Comparison of ENCODE assay signal across 8 cellular contexts in the genomic region with DNA sequence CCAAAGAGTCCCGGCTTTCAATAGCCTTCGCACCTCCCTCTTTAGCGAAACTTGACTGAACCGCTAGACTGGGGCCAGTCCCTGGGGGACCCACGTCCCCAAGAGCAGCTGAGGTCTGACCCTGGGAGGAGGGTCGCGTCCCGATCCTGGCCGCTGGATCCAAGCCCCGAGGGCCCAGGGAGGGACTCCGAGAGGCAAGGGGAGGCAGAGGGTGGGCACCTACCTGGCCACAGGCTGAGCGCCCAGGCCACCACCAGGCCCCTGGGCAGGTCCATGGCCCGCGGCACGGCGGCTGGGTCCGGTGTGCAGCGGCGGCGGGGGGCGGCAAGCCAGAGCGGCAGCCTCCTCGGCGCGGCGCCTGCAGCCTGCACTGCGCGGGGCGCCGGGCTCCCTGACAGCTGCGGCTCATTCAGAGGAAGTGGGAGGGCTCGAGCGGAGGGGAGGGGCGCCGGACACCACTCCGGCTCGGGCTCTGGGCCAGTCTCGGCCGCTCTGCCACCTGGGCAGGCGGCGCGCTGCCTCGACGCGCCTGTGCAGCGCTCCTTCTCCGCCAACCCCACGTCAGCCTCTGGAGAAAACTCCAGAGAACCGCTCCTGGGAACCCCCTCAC. TPM values are rescaled to one million over a fixed set of nuclear protein-coding genes. Genes with fewer than 3 reads are reported as not detected.
DNase-seq lines count a peak whose midpoint lies in the region; ATAC-seq and TF ChIP-seq lines count a peak whose summit lies in the region.

Gene ITGA11 (minus strand): TSS at position 372 of the 610 bp plus-strand sequence. CDS start 97 bp downstream, at position 275.

- no peak for DNase-seq in AG09309 (ENCODE audit: low read depth)
- peak; percentile 17 to 50 for DNase-seq in SJSA1 (ENCODE audit: low read depth in 1 of 2, low spot score in 2 of 2)
- DNase-seq in fibroblast of peridontal ligament (ENCODE audit: extremely low read depth): peak; percentile 21
- peak; percentile 57 for DNase-seq in neural crest cell (ENCODE audit: low read depth, low spot score)
- no peak for DNase-seq in activated CD4-positive, alpha-beta T cell treated with anti-CD3 and anti-CD28 coated beads for 4 hours
- DNase-seq in inferior parietal cortex (ENCODE audit: extremely low spot score): no peak

- CTCF ChIA-PET in HEK293 (lab: Yijun Ruan, JAX): interaction anchor here (1.3 kb wide), 1 partner anchor 179 kb away, joined by 3 read pairs; no protein-coding TSS in a partner anchor

- no peak within 1 kb of the TSS for H3K27ac Mint-ChIP-seq in neural crest cell (ENCODE audit: unreplicated experiment)

- H3K4me3 Mint-ChIP-seq in neural crest cell: peak within 1 kb of the TSS; percentile 62

- peaks cover 7% of the 10 kb centered on the region for H3K4me1 Mint-ChIP-seq in neural crest cell

- no peak for ATAC-seq in GM21723 (IDR thresholded peaks at IDR 0.05; ENCODE audit: unreplicated experiment)

- H3K4me3 ChIP-seq in AG09309 (ENCODE audit: control insufficient read depth, low read depth, low read length) (peak within 1 kb of the TSS; percentile 98), HEK293 (ENCODE audit: low read depth, low read length) (peak within 1 kb of the TSS; percentile 35), SJSA1 (peak within 1 kb of the TSS; percentile 27)

- TF ChIP-seq CTCF in AG09309 (IDR thresholded peaks at IDR 0.05; ENCODE audit: control insufficient read depth, insufficient read depth, low read depth, low read length, missing control alignments) (no peak), HEK293 (tag by site-specific recombination; IDR thresholded peaks at IDR 0.05) (no peak), neural crest cell (conservative IDR thresholded peaks at IDR 0.05) (no peak)

- H3K9me3 Mint-ChIP-seq in neural crest cell: no peaks in the 10 kb centered on the region

- H3K36me3 ChIP-seq in HEK293 (ENCODE audit: control insufficient read depth in 2 of 2, insufficient read depth in 1 of 2, low read length in 2 of 2) (no peaks in the 10 kb centered on the region), SJSA1 (no peaks in the 10 kb centered on the region)

- POLR2A ChIA-PET in HEK293 (lab: Yijun Ruan, JAX): no interaction called here

- H3K27me3 Mint-ChIP-seq in neural crest cell (ENCODE audit: low read depth): peaks cover 87% of the 10 kb centered on the region

- H3K9me3 ChIP-seq in HEK293 (ENCODE audit: control insufficient read depth, insufficient read depth, low read depth, low read length): no peaks in the 10 kb centered on the region
- no peaks in the 10 kb centered on the region for H3K9me3 ChIP-seq in SJSA1 (replicated peaks)

- peaks cover 59% of the 10 kb centered on the region for H3K27me3 ChIP-seq in SJSA1 (replicated peaks)

- H3K4me1 ChIP-seq in HEK293 (ENCODE audit: control insufficient read depth, insufficient read depth, low read length) (peaks cover 2% of the 10 kb centered on the region; the same call in 1 of the 2 replicates), SJSA1 (replicated peaks) (peaks cover 14% of the 10 kb centered on the region)

- H3K36me3 Mint-ChIP-seq in neural crest cell (ENCODE audit: low read depth): no peaks in the 10 kb centered on the region

- H3K27ac ChIP-seq in HEK293 (ENCODE audit: extremely low read depth, low read depth, low read length) (no peak within 1 kb of the TSS), SJSA1 (no peak within 1 kb of the TSS)

TF ChIP-seq in HEK293, 187 proteins besides CTCF, POLR2A, EP300 and RAD21 (continues in another document):
- TF ChIP-seq ZNF76 (tag by site-specific recombination; IDR thresholded peaks at IDR 0.05; ENCODE audit: borderline replicate concordance, low read depth) (peak; percentile 26; the same call in 1 of the 2 replicates), ZNF561 (tag by site-specific recombination; IDR thresholded peaks at IDR 0.05; ENCODE audit: borderline replicate concordance) (peak; percentile 81; the same call in 1 of the 2 replicates), GLIS2 (tag by site-specific recombination; IDR thresholded peaks at IDR 0.05) (peak; percentile 66), ZNF660 (tag by site-specific recombination; IDR thresholded peaks at IDR 0.05) (0 out of 2 replicates have a peak, but pooled peaks have one; percentile 33), ZNF747 (tag by site-specific recombination; IDR thresholded peaks at IDR 0.05) (no peak), ZNF335 (tag by site-specific recombination; conservative IDR thresholded peaks at IDR 0.05) (peak; percentile 73), ZNF426 (tag by site-specific recombination; IDR thresholded peaks at IDR 0.05) (no peak), PATZ1 (tag by site-specific recombination; IDR thresholded peaks at IDR 0.05) (no peak)
- TF ChIP-seq, protein P1, sequence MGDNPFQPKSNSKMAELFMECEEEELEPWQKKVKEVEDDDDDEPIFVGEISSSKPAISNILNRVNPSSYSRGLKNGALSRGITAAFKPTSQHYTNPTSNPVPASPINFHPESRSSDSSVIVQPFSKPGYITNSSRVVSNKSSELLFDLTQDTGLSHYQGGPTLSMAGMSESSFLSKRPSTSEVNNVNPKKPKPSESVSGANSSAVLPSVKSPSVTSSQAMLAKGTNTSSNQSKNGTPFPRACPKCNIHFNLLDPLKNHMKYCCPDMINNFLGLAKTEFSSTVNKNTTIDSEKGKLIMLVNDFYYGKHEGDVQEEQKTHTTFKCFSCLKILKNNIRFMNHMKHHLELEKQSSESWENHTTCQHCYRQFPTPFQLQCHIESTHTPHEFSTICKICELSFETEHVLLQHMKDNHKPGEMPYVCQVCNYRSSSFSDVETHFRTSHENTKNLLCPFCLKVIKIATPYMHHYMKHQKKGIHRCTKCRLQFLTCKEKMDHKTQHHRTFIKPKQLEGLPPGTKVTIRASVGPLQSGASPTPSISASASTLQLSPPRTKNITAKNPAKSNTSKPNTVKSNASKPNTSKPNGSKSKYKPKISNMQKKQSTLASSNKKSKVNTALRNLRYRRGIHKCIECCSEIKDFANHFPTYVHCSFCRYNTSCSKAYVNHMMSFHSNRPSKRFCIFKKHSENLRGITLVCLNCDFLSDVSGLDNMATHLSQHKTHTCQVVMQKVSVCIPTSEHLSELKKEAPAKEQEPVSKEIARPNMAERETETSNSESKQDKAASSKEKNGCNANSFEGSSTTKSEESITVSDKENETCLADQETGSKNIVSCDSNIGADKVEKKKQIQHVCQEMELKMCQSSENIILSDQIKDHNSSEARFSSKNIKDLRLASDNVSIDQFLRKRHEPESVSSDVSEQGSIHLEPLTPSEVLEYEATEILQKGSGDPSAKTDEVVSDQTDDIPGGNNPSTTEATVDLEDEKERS (tag by site-specific recombination; IDR thresholded peaks at IDR 0.05): no peak
- TF ChIP-seq, protein P2, sequence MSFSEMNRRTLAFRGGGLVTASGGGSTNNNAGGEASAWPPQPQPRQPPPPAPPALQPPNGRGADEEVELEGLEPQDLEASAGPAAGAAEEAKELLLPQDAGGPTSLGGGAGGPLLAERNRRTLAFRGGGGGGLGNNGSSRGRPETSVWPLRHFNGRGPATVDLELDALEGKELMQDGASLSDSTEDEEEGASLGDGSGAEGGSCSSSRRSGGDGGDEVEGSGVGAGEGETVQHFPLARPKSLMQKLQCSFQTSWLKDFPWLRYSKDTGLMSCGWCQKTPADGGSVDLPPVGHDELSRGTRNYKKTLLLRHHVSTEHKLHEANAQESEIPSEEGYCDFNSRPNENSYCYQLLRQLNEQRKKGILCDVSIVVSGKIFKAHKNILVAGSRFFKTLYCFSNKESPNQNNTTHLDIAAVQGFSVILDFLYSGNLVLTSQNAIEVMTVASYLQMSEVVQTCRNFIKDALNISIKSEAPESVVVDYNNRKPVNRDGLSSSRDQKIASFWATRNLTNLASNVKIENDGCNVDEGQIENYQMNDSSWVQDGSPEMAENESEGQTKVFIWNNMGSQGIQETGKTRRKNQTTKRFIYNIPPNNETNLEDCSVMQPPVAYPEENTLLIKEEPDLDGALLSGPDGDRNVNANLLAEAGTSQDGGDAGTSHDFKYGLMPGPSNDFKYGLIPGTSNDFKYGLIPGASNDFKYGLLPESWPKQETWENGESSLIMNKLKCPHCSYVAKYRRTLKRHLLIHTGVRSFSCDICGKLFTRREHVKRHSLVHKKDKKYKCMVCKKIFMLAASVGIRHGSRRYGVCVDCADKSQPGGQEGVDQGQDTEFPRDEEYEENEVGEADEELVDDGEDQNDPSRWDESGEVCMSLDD (tag by site-specific recombination; IDR thresholded peaks at IDR 0.05): no peak

RNA-seq across cellular contexts. Expression of gene ITGA11, which starts in this region (rescaled TPM):
- 0.34 and 2.0 TPM in 2 replicates for total RNA-seq in SJSA1 (2014; rRNA removed; shearing (Covaris generic))
- 0.18 and 0.51 TPM in 2 replicates for total RNA-seq in neural crest cell

Comparison
In these comparisons a context has a peak if more than half of its experiments do, and no peak if none do; other contexts are left out.
1. Peak in DNase-seq in neural crest cell; RNA of the gene not detected or under 1 TPM.
2. DNase-seq: peak in SJSA1 (2 of 2) and fibroblast of peridontal ligament (single experiment); none in AG09309 (single experiment), activated CD4-positive, alpha-beta T cell treated with anti-CD3 and anti-CD28 coated beads for 4 hours (0 of 2) and inferior parietal cortex (single experiment).
3. H3K4me3 ChIP-seq: peak in every context shown above with its lines; median percentile 98 in AG09309; 35 in HEK293; 27 in SJSA1.